1 cellular context compared by ENCODE assay signal in the genomic region with DNA sequence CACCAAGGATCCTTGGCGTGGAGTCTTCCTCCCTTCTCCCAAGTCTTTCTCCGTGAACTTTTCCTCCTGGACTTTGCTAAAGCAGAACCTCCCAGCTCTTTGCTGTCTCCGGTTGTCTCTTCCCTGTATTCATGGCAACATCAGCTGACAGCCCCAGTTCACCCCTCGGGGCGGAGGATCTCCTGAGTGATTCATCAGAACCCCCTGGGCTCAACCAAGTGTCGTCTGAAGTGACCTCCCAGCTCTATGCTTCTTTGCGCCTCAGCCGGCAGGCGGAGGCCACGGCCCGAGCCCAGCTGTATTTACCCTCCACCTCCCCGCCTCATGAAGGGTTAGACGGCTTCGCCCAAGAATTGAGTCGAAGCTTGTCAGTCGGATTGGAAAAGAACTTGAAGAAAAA.
A peak's percentile ranks its signal among the peaks of the same experiment; 100 is the strongest.
TF ChIP-seq lines count a peak whose summit lies in the region.

No MANE protein-coding gene starts in this region.

TF ChIP-seq in GM12878, 131 proteins besides CTCF, POLR2A, EP300 and RAD21:
- TF ChIP-seq, protein P1, sequence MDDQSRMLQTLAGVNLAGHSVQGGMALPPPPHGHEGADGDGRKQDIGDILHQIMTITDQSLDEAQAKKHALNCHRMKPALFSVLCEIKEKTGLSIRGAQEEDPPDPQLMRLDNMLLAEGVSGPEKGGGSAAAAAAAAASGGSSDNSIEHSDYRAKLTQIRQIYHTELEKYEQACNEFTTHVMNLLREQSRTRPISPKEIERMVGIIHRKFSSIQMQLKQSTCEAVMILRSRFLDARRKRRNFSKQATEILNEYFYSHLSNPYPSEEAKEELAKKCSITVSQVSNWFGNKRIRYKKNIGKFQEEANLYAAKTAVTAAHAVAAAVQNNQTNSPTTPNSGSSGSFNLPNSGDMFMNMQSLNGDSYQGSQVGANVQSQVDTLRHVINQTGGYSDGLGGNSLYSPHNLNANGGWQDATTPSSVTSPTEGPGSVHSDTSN (IDR thresholded peaks at IDR 0.05; ENCODE audit: insufficient replicate concordance, low read depth, low read length): peak; percentile 68
- TF ChIP-seq CBX5 (IDR thresholded peaks at IDR 0.05; ENCODE audit: low read depth) (no peak), HDAC6 (IDR thresholded peaks at IDR 0.05; ENCODE audit: unreplicated experiment) (no peak)
- TF ChIP-seq, protein P2, sequence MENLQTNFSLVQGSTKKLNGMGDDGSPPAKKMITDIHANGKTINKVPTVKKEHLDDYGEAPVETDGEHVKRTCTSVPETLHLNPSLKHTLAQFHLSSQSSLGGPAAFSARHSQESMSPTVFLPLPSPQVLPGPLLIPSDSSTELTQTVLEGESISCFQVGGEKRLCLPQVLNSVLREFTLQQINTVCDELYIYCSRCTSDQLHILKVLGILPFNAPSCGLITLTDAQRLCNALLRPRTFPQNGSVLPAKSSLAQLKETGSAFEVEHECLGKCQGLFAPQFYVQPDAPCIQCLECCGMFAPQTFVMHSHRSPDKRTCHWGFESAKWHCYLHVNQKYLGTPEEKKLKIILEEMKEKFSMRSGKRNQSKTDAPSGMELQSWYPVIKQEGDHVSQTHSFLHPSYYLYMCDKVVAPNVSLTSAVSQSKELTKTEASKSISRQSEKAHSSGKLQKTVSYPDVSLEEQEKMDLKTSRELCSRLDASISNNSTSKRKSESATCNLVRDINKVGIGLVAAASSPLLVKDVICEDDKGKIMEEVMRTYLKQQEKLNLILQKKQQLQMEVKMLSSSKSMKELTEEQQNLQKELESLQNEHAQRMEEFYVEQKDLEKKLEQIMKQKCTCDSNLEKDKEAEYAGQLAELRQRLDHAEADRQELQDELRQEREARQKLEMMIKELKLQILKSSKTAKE (IDR thresholded peaks at IDR 0.05; ENCODE audit: low read depth, poor library complexity, severe bottlenecking): no peak
- TF ChIP-seq, protein P3, sequence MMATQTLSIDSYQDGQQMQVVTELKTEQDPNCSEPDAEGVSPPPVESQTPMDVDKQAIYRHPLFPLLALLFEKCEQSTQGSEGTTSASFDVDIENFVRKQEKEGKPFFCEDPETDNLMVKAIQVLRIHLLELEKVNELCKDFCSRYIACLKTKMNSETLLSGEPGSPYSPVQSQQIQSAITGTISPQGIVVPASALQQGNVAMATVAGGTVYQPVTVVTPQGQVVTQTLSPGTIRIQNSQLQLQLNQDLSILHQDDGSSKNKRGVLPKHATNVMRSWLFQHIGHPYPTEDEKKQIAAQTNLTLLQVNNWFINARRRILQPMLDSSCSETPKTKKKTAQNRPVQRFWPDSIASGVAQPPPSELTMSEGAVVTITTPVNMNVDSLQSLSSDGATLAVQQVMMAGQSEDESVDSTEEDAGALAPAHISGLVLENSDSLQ (IDR thresholded peaks at IDR 0.05): peak; percentile 94
